ENCODE assay signal across 11 cellular contexts in the genomic region with DNA sequence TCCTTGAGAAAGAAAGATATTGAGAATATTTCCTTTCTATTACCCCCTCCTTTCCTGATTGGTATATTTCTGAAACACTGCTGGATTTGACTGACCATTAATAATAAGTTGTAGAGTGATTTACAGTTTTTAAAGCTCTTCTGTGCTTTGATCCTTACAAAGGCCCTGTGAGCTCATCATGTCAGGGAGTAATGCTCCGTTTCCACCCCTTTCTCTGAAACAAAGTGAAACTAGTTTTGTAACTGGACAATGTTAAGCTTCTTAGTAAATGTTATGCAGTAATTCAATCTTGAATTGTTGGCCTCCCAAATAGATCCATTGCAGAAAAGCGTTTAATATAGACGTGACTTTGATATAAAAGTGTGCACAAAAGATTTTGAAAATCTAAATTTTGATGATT.
DNase-seq lines count a peak whose midpoint lies in the region; ATAC-seq and TF ChIP-seq lines count a peak whose summit lies in the region.
"Had no signal": no experiment of that assay in that cellular context is flagged by ENCODE, and none has a peak within 500 bp of the region (broad histone marks: within the 10 kb centered on the region; RNA-seq: fewer than 3 reads in every experiment).

No MANE protein-coding gene starts in this region.

- H3K4me3 ChIP-seq in fibroblast of pulmonary artery (replicated peaks; ENCODE audit: low read depth, low read length) (peak overlapping the region; percentile 38), skeletal muscle satellite cell (ENCODE audit: low read length) (peak overlapping the region; percentile 66)

- TF ChIP-seq CTCF in fibroblast of pulmonary artery (IDR thresholded peaks at IDR 0.05; ENCODE audit: low read length, missing control alignments) (no peak), GM13977 (IDR thresholded peaks at IDR 0.05; ENCODE audit: extremely low read depth, insufficient read depth, missing control alignments) (no peak)

- peak overlapping the region; percentile 74 for H3K4me2 ChIP-seq in skeletal muscle satellite cell (ENCODE audit: low read length)

- H3K4me1 ChIP-seq in skeletal muscle satellite cell (ENCODE audit: control insufficient read depth, insufficient read depth, low read length), result no peaks in the 10 kb centered on the region

- no peaks in the 10 kb centered on the region for H3K27me3 ChIP-seq in skeletal muscle satellite cell (ENCODE audit: control insufficient read depth, insufficient read depth, low read length)

- peak overlapping the region; percentile 70 for H3K9ac ChIP-seq in skeletal muscle satellite cell (ENCODE audit: low read depth, low read length)

- in situ Hi-C loops in GM13977 (cut with MboI; ENCODE audit: low pct_unique_long_range_greater_than_20kb, low sequenced_read_pairs, unreplicated experiment), result no loop called here

- H3K36me3 ChIP-seq in skeletal muscle satellite cell (ENCODE audit: insufficient read depth, low read length), result no peaks in the 10 kb centered on the region

- peak; percentile 2 for DNase-seq in NCI-H2107 treated with DMSO at 0.1 percent for 48 hours (lab: John Stamatoyannopoulos, UW; ENCODE audit: unreplicated experiment)
- no peak for DNase-seq in NCI-H2107 (lab: John Stamatoyannopoulos, UW)
- DNase-seq in OCI-M1 (lab: John Stamatoyannopoulos, UW), result peak; percentile 79
- peak; percentile 59 for DNase-seq in fibroblast of pulmonary artery (ENCODE audit: low read depth)
- no peak for DNase-seq in hepatic stellate cell (ENCODE audit: low spot score)
- no peak for DNase-seq in GM13977 (ENCODE audit: low spot score)
- DNase-seq: 8988T; activated CD4-positive, alpha-beta T cell treated with anti-CD3 and anti-CD28 coated beads, Interleukin-2, amount 50 U/mL, for 4 hours; dermis blood vessel endothelial cell had no signal

- H3K9me3 ChIP-seq in skeletal muscle satellite cell (replicated peaks; ENCODE audit: low read length), result no peaks in the 10 kb centered on the region

- ATAC-seq in HG02973 (IDR thresholded peaks at IDR 0.05; ENCODE audit: unreplicated experiment), result no peak

Comparison
In these comparisons a context has a peak if more than half of its experiments do, and no peak if none do; other contexts are left out.
1. DNase-seq: peak in NCI-H2107 treated with DMSO at 0.1 percent for 48 hours (single experiment), OCI-M1 (single experiment) and fibroblast of pulmonary artery (single experiment); none in NCI-H2107 (single experiment), hepatic stellate cell (single experiment) and GM13977 (single experiment).